Comparison of ENCODE assay signal across 8 cellular contexts in genomic region chr2:45993476-45993991, GRCh38.
DNase-seq lines count a peak whose midpoint lies in the region; ATAC-seq, FAIRE-seq and TF ChIP-seq lines count a peak whose summit lies in the region.

No MANE protein-coding gene starts in this region.

- H3K79me2 ChIP-seq in neural progenitor cell (ENCODE audit: low read depth): no peaks in the 10 kb centered on the region

- H3K9me3 ChIP-seq in neural progenitor cell (ENCODE audit: low read depth) (no peaks in the 10 kb centered on the region), thyroid gland (no peaks in the 10 kb centered on the region)

- TF ChIP-seq CTCF in fibroblast of the aortic adventitia (IDR thresholded peaks at IDR 0.05; ENCODE audit: insufficient read depth, low read length) (peak; percentile 86), neural progenitor cell (IDR thresholded peaks at IDR 0.05) (peak; percentile 84), thyroid gland (IDR thresholded peaks at IDR 0.05) (peak; percentile 56 to 85 (median 78))

- H3K9ac ChIP-seq in neural progenitor cell: no peak overlapping the region

- DNase-seq in COLO829 (ENCODE audit: low spot score) (peak; percentile 76), HT-29 (ENCODE audit: low spot score) (peak; percentile 79), RCC 7860 (ENCODE audit: low spot score) (peak; percentile 48), fibroblast of the aortic adventitia (ENCODE audit: low read depth) (peak; percentile 94), neural progenitor cell (ENCODE audit: low spot score) (peak; percentile 90), thyroid gland (peak; percentile 75 to 76)
- peak; percentile 54 for DNase-seq in activated T-cell treated with anti-CD3 and anti-CD28 coated beads, Interleukin-2, amount 50 U/mL, for 24 hours

- WGBS in thyroid gland, 2 donors: 51 to 61% methylated on average over 6 of the region's 6 CpGs

- no peaks in the 10 kb centered on the region for H3K4me1 ChIP-seq in neural progenitor cell
- peaks cover 20 to 22% of the 10 kb centered on the region in 2 donors for H3K4me1 ChIP-seq in thyroid gland

- intact Hi-C loops in thyroid gland (cut with DNase I): no loop called here

- no peaks in the 10 kb centered on the region for H3K9me3 Mint-ChIP-seq in activated T-cell treated with anti-CD3 and anti-CD28 coated beads, Interleukin-2, amount 50 U/mL, for 24 hours
- H3K9me3 Mint-ChIP-seq in neural progenitor cell: peaks cover 5% of the 10 kb centered on the region

- H3K4me3 ChIP-seq in fibroblast of the aortic adventitia (ENCODE audit: low read depth, low read length): no peak overlapping the region
- H3K4me3 ChIP-seq in neural progenitor cell: no peak overlapping the region
- no peak overlapping the region for H3K4me3 ChIP-seq in thyroid gland (replicated peaks in 1 of 3)

- no peaks in the 10 kb centered on the region for H3K36me3 ChIP-seq in neural progenitor cell
- H3K36me3 ChIP-seq in thyroid gland: no peaks in the 10 kb centered on the region

- no peaks in the 10 kb centered on the region for H3K27me3 Mint-ChIP-seq in activated T-cell treated with anti-CD3 and anti-CD28 coated beads, Interleukin-2, amount 50 U/mL, for 24 hours
- H3K27me3 Mint-ChIP-seq in neural progenitor cell (ENCODE audit: insufficient read depth, low read depth): peaks cover 4% of the 10 kb centered on the region

- TF ChIP-seq POLR2A in thyroid gland (IDR thresholded peaks at IDR 0.05): no peak

- no peak overlapping the region for H3K4me2 ChIP-seq in neural progenitor cell

- H3K27ac ChIP-seq in neural progenitor cell (no peak overlapping the region), thyroid gland (peak overlapping the region; percentile 53 to 63 (median 62))

- H3F3A ChIP-seq in neural progenitor cell (ENCODE audit: low read depth): no peaks in the 10 kb centered on the region

- H2AFZ ChIP-seq in neural progenitor cell (replicated peaks): no peak overlapping the region

- peaks cover 2% of the 10 kb centered on the region for H3K36me3 Mint-ChIP-seq in activated T-cell treated with anti-CD3 and anti-CD28 coated beads, Interleukin-2, amount 50 U/mL, for 24 hours (ENCODE audit: low read depth)
- no peaks in the 10 kb centered on the region for H3K36me3 Mint-ChIP-seq in neural progenitor cell

- ATAC-seq in GM21447 (IDR thresholded peaks at IDR 0.05; ENCODE audit: unreplicated experiment): no peak

- H3K4me3 Mint-ChIP-seq in activated T-cell treated with anti-CD3 and anti-CD28 coated beads, Interleukin-2, amount 50 U/mL, for 24 hours: no peak overlapping the region
- H3K4me3 Mint-ChIP-seq in neural progenitor cell: no peak overlapping the region

- peak overlapping the region; percentile 79 for H3K27ac Mint-ChIP-seq in activated T-cell treated with anti-CD3 and anti-CD28 coated beads, Interleukin-2, amount 50 U/mL, for 24 hours
- no peak overlapping the region for H3K27ac Mint-ChIP-seq in neural progenitor cell

- H3K27me3 ChIP-seq in neural progenitor cell: no peaks in the 10 kb centered on the region
- no peaks in the 10 kb centered on the region for H3K27me3 ChIP-seq in thyroid gland

- H3K4me1 Mint-ChIP-seq in activated T-cell treated with anti-CD3 and anti-CD28 coated beads, Interleukin-2, amount 50 U/mL, for 24 hours (ENCODE audit: low read depth): peaks cover 10% of the 10 kb centered on the region
- no peaks in the 10 kb centered on the region for H3K4me1 Mint-ChIP-seq in neural progenitor cell

- no peaks in the 10 kb centered on the region for H4K20me1 ChIP-seq in neural progenitor cell (ENCODE audit: low read depth)

- FAIRE-seq in RCC 7860 (lab: Jason Lieb, UNC): peak; percentile 50
